ENCODE assay signal across 1 cellular context in genomic region chr22:20035375-20036084, GRCh38.
TF ChIP-seq lines count a peak whose summit lies in the region.

No MANE protein-coding gene starts in this region.

TF ChIP-seq in GM12878, 131 proteins besides CTCF, POLR2A, EP300 and RAD21:
- TF ChIP-seq RAD51 (IDR thresholded peaks at IDR 0.05) = no peak
- no peak for TF ChIP-seq SMC3 (IDR thresholded peaks at IDR 0.05; ENCODE audit: borderline replicate concordance, low read length)
- TF ChIP-seq FOXK2 (IDR thresholded peaks at IDR 0.05) = no peak
- no peak for TF ChIP-seq ASH2L (IDR thresholded peaks at IDR 0.05; ENCODE audit: borderline replicate concordance, low read depth)
